8 cellular contexts compared by ENCODE assay signal in the genomic region with DNA sequence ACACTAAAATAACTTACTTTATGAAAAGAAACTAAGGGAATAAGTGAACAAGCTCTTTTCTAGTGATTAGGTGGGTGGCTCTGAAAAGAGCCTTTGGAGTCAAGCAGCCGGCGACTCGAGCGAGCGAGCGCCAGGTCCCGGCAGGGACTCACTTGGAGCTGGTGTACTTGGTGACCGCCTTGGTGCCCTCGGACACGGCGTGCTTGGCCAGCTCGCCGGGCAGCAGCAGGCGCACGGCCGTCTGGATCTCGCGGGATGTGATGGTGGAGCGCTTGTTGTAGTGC. TPM values are rescaled to one million over a fixed set of nuclear protein-coding genes. Genes with fewer than 3 reads are reported as not detected.
A peak's percentile ranks its signal among the peaks of the same experiment; 100 is the strongest.
DNase-seq lines count a peak whose midpoint lies in the region; ATAC-seq, FAIRE-seq and TF ChIP-seq lines count a peak whose summit lies in the region.
"Not testable (repeated sequence)": the region's sequence is repeated elsewhere in the genome, so short reads cannot be mapped to it uniquely, and the experiment has no call there.

No MANE protein-coding gene starts in this region.

- WGBS in HepG2 (ENCODE audit: low lambda C conversion rate), result 0% methylated on average over 9 of the region's 19 CpGs
- 0 to 1% (median 0%) methylated on average over 17 to 19 of the region's 19 CpGs for WGBS in psoas muscle, 3 donors
- WGBS in transverse colon (ENCODE audit: low coverage in 1 of 2), 2 donors, result 0% methylated on average over 1 to 19 of the region's 19 CpGs

- CTCF ChIA-PET in CD4-positive, alpha-beta memory T cell (lab: Charles Lee; ENCODE audit: partially characterized antibody), result interaction anchor here (1.4 to 2.9 kb wide), 4 partner anchors 13 to 42 kb away, joined by 4 to 15 read pairs (median 8); partner anchors contain the start of gene BOLA1
- CTCF ChIA-PET in HepG2 (lab: Yijun Ruan, JAX; ENCODE audit: low intra/inter-chr PET ratio, low total read pairs), result not testable (repeated sequence)

- not testable (repeated sequence) for H2AFZ ChIP-seq in HepG2 (ENCODE audit: low read length)

- TSS peak; percentile 86 for BruUV-seq in HepG2 (replicated peaks; lab: Mats Ljungman, UMichigan)

- peak overlapping the region; percentile 93 for H3K9ac ChIP-seq in HUES6 (ENCODE audit: low read length)
- H3K9ac ChIP-seq in HepG2 (ENCODE audit: insufficient read depth, low read depth, low read length), result peak overlapping the region; percentile 87

- not testable (repeated sequence) for TF ChIP-seq POLR2A in HepG2 (IDR thresholded peaks at IDR 0.05; ENCODE audit: insufficient read depth in 1 of 2, low read depth in 2 of 2, low read length in 2 of 2); transverse colon (IDR thresholded peaks at IDR 0.05)

- not testable (repeated sequence) for TF ChIP-seq CTCF in foreskin fibroblast (IDR thresholded peaks at IDR 0.05; ENCODE audit: low read depth, low read length); HepG2 (CRISPR knock-in tag; IDR thresholded peaks at IDR 0.05); psoas muscle (IDR thresholded peaks at IDR 0.05); transverse colon (IDR thresholded peaks at IDR 0.05)

- POLR2A ChIA-PET in CD4-positive, alpha-beta memory T cell (lab: Charles Lee; ENCODE audit: partially characterized antibody), result interaction anchor here (0.9 to 7.2 kb wide), 31 partner anchors 10 to 1369 kb away, joined by 3 to 526 read pairs (median 18); partner anchors contain the start of genes ANP32E, APH1A, BOLA1 and MCL1
- POLR2A ChIA-PET in HepG2 (lab: Yijun Ruan, JAX), result interaction anchor here (1.0 to 5.4 kb wide), 13 partner anchors 8 to 301 kb away, joined by 3 to 74 read pairs (median 15); partner anchors contain the start of genes BOLA1, MTMR11, OTUD7B and PLEKHO1

- ATAC-seq in SK-N-SH treated with all-trans-retinoic acid at 6 μM for 48 hours, result not testable (repeated sequence)
- ATAC-seq in HepG2, result peak; percentile 22
- ATAC-seq in psoas muscle, result peak; percentile 2 to 27 (median 21)

- not testable (repeated sequence) for H4K20me1 ChIP-seq in HepG2 (ENCODE audit: insufficient read depth, low read length)

- not testable (repeated sequence) for H3K36me3 Mint-ChIP-seq in CD4-positive, alpha-beta memory T cell

- not testable (repeated sequence) for TF ChIP-seq EP300 in HepG2 (IDR thresholded peaks at IDR 0.05; ENCODE audit: low read depth in 2 of 2, low read length in 2 of 2); HepG2 (CRISPR knock-in tag; IDR thresholded peaks at IDR 0.05; ENCODE audit: borderline replicate concordance); transverse colon (IDR thresholded peaks at IDR 0.05; ENCODE audit: low read depth)

- not testable (repeated sequence) for TF ChIP-seq RAD21 in HepG2 (CRISPR knock-in tag; IDR thresholded peaks at IDR 0.05)

- intact Hi-C loops in CD4-positive, alpha-beta memory T cell (cut with micrococcal nuclease), result loop anchor here (1.0 kb wide), 3 partner anchors 13 to 350 kb away; partner anchors contain the start of genes ANP32E and BOLA1
- intact Hi-C loops in HepG2 (cut with micrococcal nuclease; ENCODE audit: unreplicated experiment); transverse colon (cut with DNase I; ENCODE audit: low total_unique reads): not testable (repeated sequence)
- intact Hi-C loops in psoas muscle (cut with DNase I), result loop anchor here in 1 of 2 donors (10.0 kb wide), 1 partner anchor 169 kb away; no protein-coding TSS in a partner anchor

- peak overlapping the region; percentile 98 for H3K4me2 ChIP-seq in HepG2 (ENCODE audit: low read depth, low read length)

- H3K27me3 ChIP-seq in CD4-positive, alpha-beta memory T cell (ENCODE audit: insufficient read depth, low read length); HUES6 (ENCODE audit: control insufficient read depth, insufficient read depth, low read length); HepG2 (ENCODE audit: control insufficient read depth in 1 of 2, insufficient read depth in 2 of 2, low read length in 2 of 2); psoas muscle (ENCODE audit: insufficient read depth in 3 of 3, low read length in 2 of 3); transverse colon: not testable (repeated sequence)

- H3K27ac Mint-ChIP-seq in CD4-positive, alpha-beta memory T cell, result not testable (repeated sequence)

- peaks cover 10 to 20% (median 12%) of the 10 kb centered on the region in 4 donors for H3K4me1 Mint-ChIP-seq in CD4-positive, alpha-beta memory T cell

- not testable (repeated sequence) for H3K9me3 Mint-ChIP-seq in CD4-positive, alpha-beta memory T cell

- not testable (repeated sequence) for H3K9me3 ChIP-seq in CD4-positive, alpha-beta memory T cell (ENCODE audit: control insufficient read depth in 1 of 2, low read length in 2 of 2); HUES6 (ENCODE audit: control insufficient read depth, insufficient read depth, low read depth, low read length); HepG2 (ENCODE audit: low read length); psoas muscle; transverse colon

- not testable (repeated sequence) for H3K36me3 ChIP-seq in CD4-positive, alpha-beta memory T cell (ENCODE audit: insufficient read depth, low read length); HUES6 (ENCODE audit: control insufficient read depth, insufficient read depth, low read length); HepG2 (replicated peaks in 1 of 2; ENCODE audit: control insufficient read depth in 1 of 2, insufficient read depth in 2 of 2, low read length in 2 of 2); psoas muscle (ENCODE audit: insufficient read depth in 1 of 2, low read depth in 1 of 2); transverse colon

- peak overlapping the region; percentile 75 to 81 for H3K4me3 ChIP-seq in CD4-positive, alpha-beta memory T cell (ENCODE audit: low read length in 2 of 2)
- H3K4me3 ChIP-seq in HUES6 (ENCODE audit: low read depth, low read length) (peak overlapping the region; percentile 67), foreskin fibroblast (ENCODE audit: low read depth in 1 of 2, low read length in 2 of 2) (peak overlapping the region; percentile 57 to 65), HepG2 (replicated peaks in 1 of 3; ENCODE audit: insufficient read depth in 1 of 3, low read depth in 2 of 3, low read length in 3 of 3) (peak overlapping the region; percentile 64 to 76 (median 67)), psoas muscle (peak overlapping the region; percentile 79), transverse colon (peak overlapping the region; percentile 61 to 81 (median 66))

- H3K27ac ChIP-seq in CD4-positive, alpha-beta memory T cell (ENCODE audit: low read depth, low read length), result peak overlapping the region; percentile 88
- peak overlapping the region; percentile 83 for H3K27ac ChIP-seq in HUES6 (ENCODE audit: low read depth, low read length)
- peak overlapping the region; percentile 99 for H3K27ac ChIP-seq in caudate nucleus (ENCODE audit: low read depth, low read length)
- H3K27ac ChIP-seq in HepG2 (ENCODE audit: extremely low read length, insufficient read depth, low read length), result peak overlapping the region; percentile 95
- peak overlapping the region; percentile 98 for H3K27ac ChIP-seq in psoas muscle
- peak overlapping the region; percentile 97 to 100 (median 98) for H3K27ac ChIP-seq in transverse colon

- H3K4me3 Mint-ChIP-seq in CD4-positive, alpha-beta memory T cell, result not testable (repeated sequence)

- H3K79me2 ChIP-seq in HepG2 (ENCODE audit: insufficient read depth, low read length), result not testable (repeated sequence)

- not testable (repeated sequence) for DNase-seq in CD4-positive, alpha-beta memory T cell; HepG2 (ENCODE audit: low spot score); psoas muscle; transverse colon
- peak in 7 of 61 donors; percentile 37 to 54 (median 45) for DNase-seq in caudate nucleus (lab: John Stamatoyannopoulos, UW)
- DNase-seq in foreskin fibroblast, result peak; percentile 14 to 54

- not testable (repeated sequence) for H3K27me3 Mint-ChIP-seq in CD4-positive, alpha-beta memory T cell

- peaks cover 27% of the 10 kb centered on the region for H3K4me1 ChIP-seq in CD4-positive, alpha-beta memory T cell (ENCODE audit: insufficient read depth, low read length)
- H3K4me1 ChIP-seq in HUES6 (ENCODE audit: control insufficient read depth, insufficient read depth, low read length) (peaks cover 14% of the 10 kb centered on the region), HepG2 (ENCODE audit: insufficient read depth, low read length) (peaks cover 44% of the 10 kb centered on the region), psoas muscle (peaks cover 19% of the 10 kb centered on the region), transverse colon (peaks cover 0 to 25% (median 13%) of the 10 kb centered on the region in 4 donors)

- in situ Hi-C loops in HepG2 (cut with HindIII; ENCODE audit: extremely low pct_ligation_motif_present, low pct_unique_long_range_greater_than_20kb); transverse colon (cut with MboI; ENCODE audit: low pct_ligation_motif_present in 1 of 4, low pct_unique_long_range_greater_than_20kb in 1 of 4, low sequenced_read_pairs in 3 of 4): not testable (repeated sequence)

- not testable (repeated sequence) for FAIRE-seq in HepG2 (lab: Jason Lieb, UNC)

RNA-seq across cellular contexts. Expression of gene BOLA1, which starts 13.3 kb away (rescaled TPM):
- total RNA-seq in CD4-positive, alpha-beta memory T cell, result 10 to 100 TPM; 25.2 TPM
- 10 to 100 TPM; 25.2 to 31.4 TPM for polyA plus RNA-seq in CD4-positive, alpha-beta memory T cell
- total RNA-seq in HepG2 (2016; rRNA removed; fragmentation: Illumina TruSeq; extraction: Trizol) (3.1 and 4.2 TPM in 2 replicates), psoas muscle (10 to 100 TPM; 13.9 to 18.1 (median 15.8) TPM), transverse colon (10 to 100 TPM in 3 of 4 donors, 1 to 10 TPM in 1; 7.4 to 61.0 (median 31.5) TPM)
- 2.1 and 2.4 TPM in 2 replicates for total RNA-seq in HepG2 (2016; cell fraction: cytosol; rRNA removed; fragmentation: Illumina TruSeq; extraction: Trizol; ENCODE audit: low read depth)
- 3.6 and 3.9 TPM in 2 replicates for total RNA-seq in HepG2 (2016; cell fraction: insoluble cytoplasmic fraction; rRNA removed; fragmentation: Illumina TruSeq; extraction: Trizol)
- 2.0 and 2.7 TPM in 2 replicates for total RNA-seq in HepG2 (2016; cell fraction: membrane; rRNA removed; fragmentation: Illumina TruSeq; extraction: Trizol)
- 3.2 and 3.5 TPM in 2 replicates for total RNA-seq in HepG2 (2016; cell fraction: nucleus; rRNA removed; fragmentation: Illumina TruSeq; extraction: Trizol)
- polyA plus RNA-seq in HepG2 (2011; rRNA removed) (2.9 and 3.2 TPM in 2 replicates), psoas muscle (10 to 100 TPM; 24.0 to 45.3 (median 32.1) TPM)
- 2.9 and 4.8 TPM in 2 replicates for polyA plus RNA-seq in HepG2 (2011; cell fraction: cytosol; rRNA removed)
- polyA plus RNA-seq in HepG2 (2011; cell fraction: nucleus; rRNA removed), result 8.1 and 8.9 TPM in 2 replicates
- 2.5 and 2.8 TPM in 2 replicates for polyA plus RNA-seq in HepG2 (2012)
- polyA plus RNA-seq in HepG2 (2016; cell fraction: cytosol; fragmentation: Illumina TruSeq; extraction: Trizol; ENCODE audit: low read depth), result 2.0 and 2.6 TPM in 2 replicates
- polyA plus RNA-seq in HepG2 (2016; cell fraction: insoluble cytoplasmic fraction; fragmentation: Illumina TruSeq; extraction: Trizol; ENCODE audit: low read depth), result 3.3 and 5.4 TPM in 2 replicates
- polyA plus RNA-seq in HepG2 (2016; cell fraction: membrane; fragmentation: Illumina TruSeq; extraction: Trizol; ENCODE audit: low read depth), result 2.5 and 2.8 TPM in 2 replicates
- polyA plus RNA-seq in HepG2 (2016; cell fraction: nucleus; fragmentation: Illumina TruSeq; extraction: Trizol; ENCODE audit: insufficient read depth, low read depth), result 4.8 TPM in 2 replicates
- 1.4 and 3.8 TPM in 2 replicates for polyA minus RNA-seq in HepG2 (2011; rRNA and poly(A)+ RNA removed; ENCODE audit: low replicate concordance)
- 0.79 TPM in 1 of 2 replicates, not detected in the other for polyA minus RNA-seq in HepG2 (2011; cell fraction: cytosol; rRNA and poly(A)+ RNA removed)
- 1.4 and 1.9 TPM in 2 replicates for polyA minus RNA-seq in HepG2 (2011; cell fraction: nucleus; rRNA and poly(A)+ RNA removed)

RNA-seq across cellular contexts. Expression of gene SV2A, which starts 31.6 kb away (rescaled TPM):
- 1 to 10 TPM; 4.3 to 5.0 TPM for total RNA-seq in CD4-positive, alpha-beta memory T cell
- 1 to 10 TPM; 2.8 to 2.9 TPM for polyA plus RNA-seq in CD4-positive, alpha-beta memory T cell
- total RNA-seq in HepG2 (2016; rRNA removed; fragmentation: Illumina TruSeq; extraction: Trizol) (0.45 and 0.84 TPM in 2 replicates), psoas muscle (under 1 TPM; 0.13 to 0.48 (median 0.25) TPM), transverse colon (1 to 10 TPM in 3 of 4 donors, under 1 TPM in 1; 0.40 to 2.5 (median 1.5) TPM)
- 0.10 and 0.18 TPM in 2 replicates for total RNA-seq in HepG2 (2016; cell fraction: cytosol; rRNA removed; fragmentation: Illumina TruSeq; extraction: Trizol; ENCODE audit: low read depth)
- 0.55 and 0.89 TPM in 2 replicates for total RNA-seq in HepG2 (2016; cell fraction: insoluble cytoplasmic fraction; rRNA removed; fragmentation: Illumina TruSeq; extraction: Trizol)
- 0.22 and 0.34 TPM in 2 replicates for total RNA-seq in HepG2 (2016; cell fraction: membrane; rRNA removed; fragmentation: Illumina TruSeq; extraction: Trizol)
- total RNA-seq in HepG2 (2016; cell fraction: nucleus; rRNA removed; fragmentation: Illumina TruSeq; extraction: Trizol), result 0.84 and 1.3 TPM in 2 replicates
- polyA plus RNA-seq in HepG2 (2011; rRNA removed) (1.9 and 3.3 TPM in 2 replicates), psoas muscle (under 1 TPM; 0.14 to 0.19 (median 0.14) TPM)
- 2.0 and 3.0 TPM in 2 replicates for polyA plus RNA-seq in HepG2 (2011; cell fraction: cytosol; rRNA removed)
- 3.7 and 5.5 TPM in 2 replicates for polyA plus RNA-seq in HepG2 (2011; cell fraction: nucleus; rRNA removed)
- polyA plus RNA-seq in HepG2 (2012), result 1.8 and 4.2 TPM in 2 replicates
- 0.05 and 0.08 TPM in 2 replicates for polyA plus RNA-seq in HepG2 (2016; cell fraction: cytosol; fragmentation: Illumina TruSeq; extraction: Trizol; ENCODE audit: low read depth)
- polyA plus RNA-seq in HepG2 (2016; cell fraction: insoluble cytoplasmic fraction; fragmentation: Illumina TruSeq; extraction: Trizol; ENCODE audit: low read depth), result 0.45 and 0.50 TPM in 2 replicates
- polyA plus RNA-seq in HepG2 (2016; cell fraction: membrane; fragmentation: Illumina TruSeq; extraction: Trizol; ENCODE audit: low read depth), result 0.13 and 0.18 TPM in 2 replicates
- polyA plus RNA-seq in HepG2 (2016; cell fraction: nucleus; fragmentation: Illumina TruSeq; extraction: Trizol; ENCODE audit: insufficient read depth, low read depth), result 1.7 and 2.1 TPM in 2 replicates
- 0.19 and 5.4 TPM in 2 replicates for polyA minus RNA-seq in HepG2 (2011; rRNA and poly(A)+ RNA removed; ENCODE audit: low replicate concordance)
- 1.5 and 1.9 TPM in 2 replicates for polyA minus RNA-seq in HepG2 (2011; cell fraction: cytosol; rRNA and poly(A)+ RNA removed)
- polyA minus RNA-seq in HepG2 (2011; cell fraction: nucleus; rRNA and poly(A)+ RNA removed), result 2.1 and 2.9 TPM in 2 replicates

RNA-seq across cellular contexts. Expression of gene SF3B4, which starts 41.5 kb away (rescaled TPM):
- 10 to 100 TPM; 47.7 to 48.8 TPM for total RNA-seq in CD4-positive, alpha-beta memory T cell
- polyA plus RNA-seq in CD4-positive, alpha-beta memory T cell, result 100 to 1,000 TPM in 1 of 2 donors, 10 to 100 TPM in 1; 82.2 to 112 TPM
- total RNA-seq in HepG2 (2016; rRNA removed; fragmentation: Illumina TruSeq; extraction: Trizol), result 14.8 and 24.6 TPM in 2 replicates
- total RNA-seq in HepG2 (2016; cell fraction: cytosol; rRNA removed; fragmentation: Illumina TruSeq; extraction: Trizol; ENCODE audit: low read depth), result 3.4 and 4.9 TPM in 2 replicates
- total RNA-seq in HepG2 (2016; cell fraction: insoluble cytoplasmic fraction; rRNA removed; fragmentation: Illumina TruSeq; extraction: Trizol), result 11.6 and 24.9 TPM in 2 replicates
- total RNA-seq in HepG2 (2016; cell fraction: membrane; rRNA removed; fragmentation: Illumina TruSeq; extraction: Trizol), result 10.3 and 11.6 TPM in 2 replicates
- total RNA-seq in HepG2 (2016; cell fraction: nucleus; rRNA removed; fragmentation: Illumina TruSeq; extraction: Trizol), result 11.4 and 16.3 TPM in 2 replicates
- polyA plus RNA-seq in HepG2 (2011; rRNA removed), result 13.8 and 14.6 TPM in 2 replicates
- 9.1 and 10.1 TPM in 2 replicates for polyA plus RNA-seq in HepG2 (2011; cell fraction: cytosol; rRNA removed)
- 10.6 and 12.6 TPM in 2 replicates for polyA plus RNA-seq in HepG2 (2011; cell fraction: nucleus; rRNA removed)
- polyA plus RNA-seq in HepG2 (2012), result 36.2 and 39.4 TPM in 2 replicates
- polyA plus RNA-seq in HepG2 (2016; cell fraction: cytosol; fragmentation: Illumina TruSeq; extraction: Trizol; ENCODE audit: low read depth), result 11.3 and 13.8 TPM in 2 replicates
- 37.5 and 53.9 TPM in 2 replicates for polyA plus RNA-seq in HepG2 (2016; cell fraction: insoluble cytoplasmic fraction; fragmentation: Illumina TruSeq; extraction: Trizol; ENCODE audit: low read depth)
- polyA plus RNA-seq in HepG2 (2016; cell fraction: membrane; fragmentation: Illumina TruSeq; extraction: Trizol; ENCODE audit: low read depth), result 17.3 and 22.1 TPM in 2 replicates
- 28.9 and 31.3 TPM in 2 replicates for polyA plus RNA-seq in HepG2 (2016; cell fraction: nucleus; fragmentation: Illumina TruSeq; extraction: Trizol; ENCODE audit: insufficient read depth, low read depth)
- 14.9 and 44.2 TPM in 2 replicates for polyA minus RNA-seq in HepG2 (2011; rRNA and poly(A)+ RNA removed; ENCODE audit: low replicate concordance)
- polyA minus RNA-seq in HepG2 (2011; cell fraction: cytosol; rRNA and poly(A)+ RNA removed), result 14.8 and 15.7 TPM in 2 replicates
- polyA minus RNA-seq in HepG2 (2011; cell fraction: nucleus; rRNA and poly(A)+ RNA removed), result 12.9 and 16.2 TPM in 2 replicates
- 10 to 100 TPM; 13.0 to 26.9 (median 21.9) TPM for total RNA-seq in psoas muscle
- 10 to 100 TPM; 13.9 to 28.9 (median 16.7) TPM for polyA plus RNA-seq in psoas muscle
- total RNA-seq in transverse colon, result 10 to 100 TPM; 32.4 to 78.6 (median 46.2) TPM

RNA-seq across cellular contexts. Expression of gene MTMR11, which starts 50.6 kb away (rescaled TPM):
- 1 to 10 TPM; 1.3 to 2.1 TPM for total RNA-seq in CD4-positive, alpha-beta memory T cell
- polyA plus RNA-seq in CD4-positive, alpha-beta memory T cell, result under 1 TPM in 1 of 2 donors, not detected in 1; 0.28 TPM
- total RNA-seq in HepG2 (2016; rRNA removed; fragmentation: Illumina TruSeq; extraction: Trizol) (0.27 and 0.49 TPM in 2 replicates), psoas muscle (1 to 10 TPM; 1.0 to 3.0 (median 1.8) TPM), transverse colon (100 to 1,000 TPM; 284 to 483 (median 296) TPM)
- not detected in 2 replicates for total RNA-seq in HepG2 (2016; cell fraction: cytosol; rRNA removed; fragmentation: Illumina TruSeq; extraction: Trizol; ENCODE audit: low read depth)
- total RNA-seq in HepG2 (2016; cell fraction: insoluble cytoplasmic fraction; rRNA removed; fragmentation: Illumina TruSeq; extraction: Trizol), result 0.48 and 0.61 TPM in 2 replicates
- total RNA-seq in HepG2 (2016; cell fraction: membrane; rRNA removed; fragmentation: Illumina TruSeq; extraction: Trizol), result 0.09 and 0.28 TPM in 2 replicates
- total RNA-seq in HepG2 (2016; cell fraction: nucleus; rRNA removed; fragmentation: Illumina TruSeq; extraction: Trizol), result 0.65 and 0.72 TPM in 2 replicates
- polyA plus RNA-seq in HepG2 (2011; rRNA removed) (2.8 and 4.0 TPM in 2 replicates), psoas muscle (1 to 10 TPM in 1 of 3 donors, under 1 TPM in 2; 0.78 to 1.7 (median 0.80) TPM)
- 1.5 and 2.7 TPM in 2 replicates for polyA plus RNA-seq in HepG2 (2011; cell fraction: cytosol; rRNA removed)
- 10.8 and 17.5 TPM in 2 replicates for polyA plus RNA-seq in HepG2 (2011; cell fraction: nucleus; rRNA removed)
- polyA plus RNA-seq in HepG2 (2012), result 2.8 and 4.1 TPM in 2 replicates
- polyA plus RNA-seq in HepG2 (2016; cell fraction: cytosol; fragmentation: Illumina TruSeq; extraction: Trizol; ENCODE audit: low read depth), result 0.11 TPM in 1 of 2 replicates, not detected in the other
- 0.31 and 0.47 TPM in 2 replicates for polyA plus RNA-seq in HepG2 (2016; cell fraction: insoluble cytoplasmic fraction; fragmentation: Illumina TruSeq; extraction: Trizol; ENCODE audit: low read depth)
- polyA plus RNA-seq in HepG2 (2016; cell fraction: membrane; fragmentation: Illumina TruSeq; extraction: Trizol; ENCODE audit: low read depth), result 0.16 TPM in 1 of 2 replicates, not detected in the other
- polyA plus RNA-seq in HepG2 (2016; cell fraction: nucleus; fragmentation: Illumina TruSeq; extraction: Trizol; ENCODE audit: insufficient read depth, low read depth), result 1.5 and 2.0 TPM in 2 replicates
- 4.0 and 9.4 TPM in 2 replicates for polyA minus RNA-seq in HepG2 (2011; rRNA and poly(A)+ RNA removed; ENCODE audit: low replicate concordance)
- polyA minus RNA-seq in HepG2 (2011; cell fraction: cytosol; rRNA and poly(A)+ RNA removed), result 0.89 and 1.3 TPM in 2 replicates
- 5.4 and 10.2 TPM in 2 replicates for polyA minus RNA-seq in HepG2 (2011; cell fraction: nucleus; rRNA and poly(A)+ RNA removed)
